ENCODE assay signal across 6 cellular contexts in the genomic region with DNA sequence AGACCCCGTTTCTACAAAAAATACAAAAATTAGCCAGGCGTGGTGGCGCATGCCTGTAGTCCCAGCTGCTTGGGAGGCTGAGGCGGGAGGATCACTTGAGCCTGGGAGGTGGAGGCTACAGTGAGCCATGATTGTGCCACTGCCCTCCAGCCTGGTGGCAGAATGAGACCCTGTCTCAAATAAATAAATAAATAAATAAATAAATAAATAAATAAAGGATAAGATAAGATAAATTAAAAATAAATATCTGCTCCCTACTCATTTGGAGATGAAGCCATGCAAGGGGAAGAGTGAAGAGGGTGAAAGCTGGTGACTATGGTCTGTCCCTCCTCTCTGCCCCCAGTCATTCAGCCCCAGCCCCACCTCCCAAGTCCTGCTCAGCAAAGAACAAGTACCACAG. TPM values are rescaled to one million over a fixed set of nuclear protein-coding genes. Genes with fewer than 3 reads are reported as not detected.
"Had no signal": no experiment of that assay in that cellular context is flagged by ENCODE, and none has a peak within 500 bp of the region (broad histone marks: within the 10 kb centered on the region; RNA-seq: fewer than 3 reads in every experiment).

No MANE protein-coding gene starts in this region.

RNA-seq across cellular contexts. Expression of gene GGTA1, which starts 41.2 kb away (rescaled TPM):
- total RNA-seq: endodermal cell, endothelial cell of umbilical vein, epithelial cell of proximal tubule, fibroblast of lung, fibroblast of villous mesenchyme, foreskin keratinocyte had no signal
- polyA plus RNA-seq: endothelial cell of umbilical vein, fibroblast of lung, foreskin keratinocyte had no signal
